ENCODE assay signal across 9 cellular contexts in genomic region chr12:11822071-11822818, GRCh38.
A peak's percentile ranks its signal among the peaks of the same experiment; 100 is the strongest.
DNase-seq lines count a peak whose midpoint lies in the region; ATAC-seq, FAIRE-seq and TF ChIP-seq lines count a peak whose summit lies in the region.
"Had no signal": no experiment of that assay in that cellular context is flagged by ENCODE, and none has a peak within 500 bp of the region (broad histone marks: within the 10 kb centered on the region; RNA-seq: fewer than 3 reads in every experiment).

No MANE protein-coding gene starts in this region.

- H3K9ac ChIP-seq in K562 (ENCODE audit: insufficient read depth in 1 of 2, low read depth in 2 of 2, low read length in 2 of 2) (no peak overlapping the region), Karpas-422 (ENCODE audit: low read length) (no peak overlapping the region)

- DNase-seq in COLO668 (lab: John Stamatoyannopoulos, UW; ENCODE audit: unreplicated experiment) (peak; percentile 81), RPMI8226 (peak; percentile 83), K562 (ENCODE audit: extremely low read depth in 1 of 4, low spot score in 3 of 4) (no peak), nephron progenitor cell (no peak), SKM-1 (lab: John Stamatoyannopoulos, UW; ENCODE audit: unreplicated experiment) (no peak), Karpas-422 (no peak)

- H3K27ac Mint-ChIP-seq in nephron progenitor cell = peak overlapping the region; percentile 7

- no peak for TF ChIP-seq CTCF in K562 (IDR thresholded peaks at IDR 0.05 in 2 of 3, conservative IDR thresholded peaks at IDR 0.05 in 1 of 3; ENCODE audit: insufficient read depth in 2 of 3, low read depth in 1 of 3, low read length in 3 of 3)
- no peak for TF ChIP-seq CTCF in nephron progenitor cell (IDR thresholded peaks at IDR 0.05)

- H3K79me2 ChIP-seq in K562 (ENCODE audit: control insufficient read depth, insufficient read depth, low read length) = no peaks in the 10 kb centered on the region
- no peaks in the 10 kb centered on the region for H3K79me2 ChIP-seq in Karpas-422 (ENCODE audit: low read length)

- no peak overlapping the region for H3K4me3 ChIP-seq in K562
- H3K4me3 ChIP-seq in Karpas-422 (ENCODE audit: low read length) = no peak overlapping the region

- H3K27ac ChIP-seq in K562 (ENCODE audit: extremely low read depth, low read depth, low read length) (no peak overlapping the region), Karpas-422 (ENCODE audit: low read length) (no peak overlapping the region)
- H3K27ac ChIP-seq: HL-60 had no signal

- no peak for TF ChIP-seq RAD21 in K562 (CRISPR knock-in tag; conservative IDR thresholded peaks at IDR 0.05 in 1 of 2, IDR thresholded peaks at IDR 0.05 in 1 of 2)

- ATAC-seq in GM21825 (IDR thresholded peaks at IDR 0.05; ENCODE audit: unreplicated experiment) (peak; percentile 46), K562 (no peak), GM18520 (IDR thresholded peaks at IDR 0.05; ENCODE audit: unreplicated experiment) (no peak)

- no peak for FAIRE-seq in K562 (lab: Jason Lieb, UNC)

- POLR2A ChIA-PET in K562 (lab: Yijun Ruan, JAX) = interaction anchor here (1.1 kb wide), 1 partner anchor 11 kb away, joined by 4 read pairs; no protein-coding TSS in a partner anchor

- H3K4me2 ChIP-seq in K562 (ENCODE audit: insufficient read depth, low read length) = no peak overlapping the region
- H3K4me2 ChIP-seq in Karpas-422 (ENCODE audit: low read depth, low read length, poor library complexity, severe bottlenecking) = no peak overlapping the region

- H3K4me1 ChIP-seq in K562 (replicated peaks in 1 of 2; ENCODE audit: control insufficient read depth in 2 of 2, insufficient read depth in 2 of 2, low read length in 2 of 2) (peaks cover under 1 to 6% of the 10 kb centered on the region in 2 experiments; a peak in 3 of 5 replicates), Karpas-422 (ENCODE audit: low read length) (no peaks in the 10 kb centered on the region)

- BruUV-seq in K562 (replicated peaks; lab: Mats Ljungman, UMichigan) = no TSS peak

- H3K4me3 Mint-ChIP-seq in nephron progenitor cell = no peak overlapping the region

- CTCF ChIA-PET in K562 (lab: Yijun Ruan, JAX; ENCODE audit: low intra/inter-chr PET ratio) = no interaction called here

- no peaks in the 10 kb centered on the region for H3K9me1 ChIP-seq in K562 (ENCODE audit: control insufficient read depth, insufficient read depth, low read length)

- no peaks in the 10 kb centered on the region for H4K20me1 ChIP-seq in K562 (replicated peaks; ENCODE audit: control insufficient read depth, insufficient read depth, low read length)
- H4K20me1 ChIP-seq in Karpas-422 (ENCODE audit: insufficient read depth, low read depth, low read length) = no peaks in the 10 kb centered on the region

- H3K9me3 ChIP-seq in K562 (replicated peaks; ENCODE audit: control insufficient read depth, insufficient read depth, low read depth, low read length) (no peaks in the 10 kb centered on the region), Karpas-422 (ENCODE audit: low read length) (no peaks in the 10 kb centered on the region)

- H3K36me3 Mint-ChIP-seq in nephron progenitor cell (ENCODE audit: low read depth) = peaks cover 5% of the 10 kb centered on the region

- H3K27me3 Mint-ChIP-seq in nephron progenitor cell (ENCODE audit: low read depth, poor library complexity) = no peaks in the 10 kb centered on the region

- no peaks in the 10 kb centered on the region for H3K36me3 ChIP-seq in K562 (ENCODE audit: control insufficient read depth, insufficient read depth, low read length)
- no peaks in the 10 kb centered on the region for H3K36me3 ChIP-seq in Karpas-422 (ENCODE audit: insufficient read depth, low read length)

- TF ChIP-seq EP300 in K562 (IDR thresholded peaks at IDR 0.05; ENCODE audit: low read length) = no peak

- intact Hi-C loops in K562 (cut with micrococcal nuclease) = no loop called here

- H3K9me2 ChIP-seq in Karpas-422 (replicated peaks; ENCODE audit: insufficient read depth, low read length) = no peaks in the 10 kb centered on the region

- H3K27me3 ChIP-seq in K562 (ENCODE audit: control insufficient read depth in 2 of 2, insufficient read depth in 2 of 2, low read length in 2 of 2) (no peaks in the 10 kb centered on the region), Karpas-422 (ENCODE audit: low read length) (no peaks in the 10 kb centered on the region)

- H3K4me1 Mint-ChIP-seq in nephron progenitor cell = peaks cover 38% of the 10 kb centered on the region

- H3K9me3 Mint-ChIP-seq in nephron progenitor cell = no peaks in the 10 kb centered on the region

- WGBS in K562 (ENCODE audit: insufficient coverage, low coverage, missing lambda C conversion rate) = 85% methylated on average over 13 of the region's 15 CpGs

- no peak for TF ChIP-seq POLR2A in K562 (conservative IDR thresholded peaks at IDR 0.05)

- H2AFZ ChIP-seq in K562 (ENCODE audit: low read depth, low read length) (no peak overlapping the region), Karpas-422 (ENCODE audit: low read length) (no peak overlapping the region)

- in situ Hi-C loops in K562 (cut with MboI) = no loop called here

TF ChIP-seq in K562, 482 proteins besides CTCF, POLR2A, EP300 and RAD21:
- TF ChIP-seq ZKSCAN1 (IDR thresholded peaks at IDR 0.05; ENCODE audit: low read depth, low read length) (no peak), NFIC (IDR thresholded peaks at IDR 0.05) (peak; percentile 59)
TF ChIP-seq in K562: peak in this region for 1.

Comparison
In these comparisons a context has a peak if more than half of its experiments do, and no peak if none do; other contexts are left out.
1. DNase-seq: peak in COLO668 (single experiment) and RPMI8226 (single experiment); none in K562 (0 of 4), nephron progenitor cell (single experiment), SKM-1 (single experiment) and Karpas-422 (single experiment).